25 cellular contexts compared by ENCODE assay signal in the genomic region with DNA sequence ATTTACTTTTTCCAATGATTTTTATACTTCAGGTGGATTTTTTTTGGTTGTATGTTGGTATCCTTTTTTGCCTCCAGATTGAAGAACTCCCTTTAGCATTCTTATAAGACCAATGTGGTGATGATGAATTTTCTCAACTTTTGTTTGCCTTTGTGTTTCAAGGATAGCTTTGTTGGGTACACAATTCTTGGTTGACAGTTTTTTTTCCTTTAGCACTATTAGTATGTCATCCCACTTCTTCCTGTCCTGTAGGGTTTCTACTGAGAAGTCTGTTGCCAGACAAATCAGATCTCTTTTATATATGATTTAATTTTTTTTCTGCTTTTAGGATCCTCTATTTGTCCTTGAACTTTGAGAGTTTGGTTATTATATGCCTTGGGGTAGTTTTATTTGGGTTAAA.
"Had no signal": no experiment of that assay in that cellular context is flagged by ENCODE, and none has a peak within 500 bp of the region (broad histone marks: within the 10 kb centered on the region; RNA-seq: fewer than 3 reads in every experiment).

No MANE protein-coding gene starts in this region.

- DNase-seq: colonic mucosa; cortex of kidney; dermis blood vessel endothelial cell; dorsolateral prefrontal cortex; effector CD4-positive, alpha-beta T cell; effector CD8-positive, alpha-beta T cell; effector memory CD4-positive, alpha-beta T cell; effector memory CD8-positive, alpha-beta T cell; erythroblast; esophagus squamous epithelium; foreskin fibroblast; foreskin keratinocyte; foreskin melanocyte; gastrocnemius medialis; glutamatergic neuron; head of caudate nucleus; heart left ventricle; heart right ventricle had no signal

- H3K9me3 ChIP-seq: colonic mucosa had no signal

- H3K4me1 ChIP-seq: colonic mucosa, esophagus muscularis mucosa, esophagus squamous epithelium, foreskin keratinocyte, gastrocnemius medialis, gastroesophageal sphincter, heart left ventricle, heart right ventricle had no signal

- H3K4me3 Mint-ChIP-seq: dendritic cell treated with granulocyte-macrophage colony-stimulating factor and Interleukin-4, amounts not matched to agents 40 ng/mL and 50 ng/mL, for 4 days; effector memory CD8-positive, alpha-beta T cell had no signal

- H3K4me3 ChIP-seq: colonic mucosa, coronary artery, dorsolateral prefrontal cortex, esophagus muscularis mucosa, esophagus squamous epithelium, gastrocnemius medialis, gastroesophageal sphincter, heart left ventricle, heart right ventricle, hepatocyte had no signal

- H3K27ac ChIP-seq: colonic mucosa, coronary artery, dorsolateral prefrontal cortex, epithelial cell of prostate, esophagus muscularis mucosa, esophagus squamous epithelium, foreskin keratinocyte, gastrocnemius medialis, gastroesophageal sphincter, heart left ventricle, heart right ventricle, hepatocyte had no signal

- H3K27me3 Mint-ChIP-seq: dendritic cell treated with granulocyte-macrophage colony-stimulating factor and Interleukin-4, amounts not matched to agents 40 ng/mL and 50 ng/mL, for 4 days; effector memory CD8-positive, alpha-beta T cell had no signal

- ATAC-seq: effector memory CD8-positive, alpha-beta T cell; esophagus mucosa; foreskin keratinocyte; gastrocnemius medialis; gastroesophageal sphincter; heart left ventricle; heart right ventricle had no signal

- H3K36me3 ChIP-seq: colonic mucosa, esophagus muscularis mucosa, esophagus squamous epithelium, gastrocnemius medialis, gastroesophageal sphincter, heart left ventricle, heart right ventricle had no signal

- H3K27ac Mint-ChIP-seq: dendritic cell treated with granulocyte-macrophage colony-stimulating factor and Interleukin-4, amounts not matched to agents 40 ng/mL and 50 ng/mL, for 4 days; effector memory CD8-positive, alpha-beta T cell had no signal

- H3K27me3 ChIP-seq: colonic mucosa, dorsolateral prefrontal cortex, esophagus muscularis mucosa, esophagus squamous epithelium, foreskin keratinocyte, gastrocnemius medialis, gastroesophageal sphincter, heart left ventricle, heart right ventricle, hepatocyte had no signal
